In the genomic region with DNA sequence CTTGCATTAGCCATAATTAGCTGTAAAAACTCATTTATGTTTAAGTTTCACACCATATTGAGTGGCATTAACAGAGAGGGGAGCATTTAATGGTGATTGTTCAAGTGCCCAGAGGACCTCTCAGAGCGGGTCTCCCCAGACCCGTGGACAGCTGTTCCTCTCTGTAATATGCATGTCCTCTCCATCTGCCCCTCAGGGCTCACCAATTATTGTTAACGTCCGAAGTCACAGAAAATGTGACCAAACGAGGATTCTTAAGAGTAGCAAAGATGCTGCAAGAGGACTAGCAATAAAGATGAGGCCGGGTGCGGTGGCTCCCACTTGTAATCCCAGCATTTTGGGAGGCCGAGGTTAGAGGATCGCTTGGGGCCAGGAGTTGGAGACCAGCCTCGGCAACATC, we compare ENCODE assay signal across 31 cellular contexts.
"Had no signal": no experiment of that assay in that cellular context is flagged by ENCODE, and none has a peak within 500 bp of the region (broad histone marks: within the 10 kb centered on the region; RNA-seq: fewer than 3 reads in every experiment).

No MANE protein-coding gene starts in this region.

- H3K27me3 Mint-ChIP-seq: activated B cell treated with CpG ODN at 0.5 μM for 24 hours; activated CD4-positive, alpha-beta memory T cell treated with anti-CD3 and anti-CD28 coated beads for 36 hours; activated naive CD4-positive, alpha-beta T cell treated with anti-CD3 and anti-CD28 coated beads, Interleukin-2, amount 10 ng/mL, durations not matched to agents 7 days and 5 days; activated naive CD8-positive, alpha-beta T cell; activated naive CD8-positive, alpha-beta T cell treated with anti-CD3 and anti-CD28 coated beads, Interleukin-2, amount 50 U/mL, for 24 hours; brain had no signal

- H3K36me3 ChIP-seq: colonic mucosa had no signal

- ATAC-seq: activated naive CD8-positive, alpha-beta T cell treated with anti-CD3 and anti-CD28 coated beads, Interleukin-2, amount 50 U/mL, for 24 hours; Right ventricle myocardium inferior had no signal

- H3K9me3 ChIP-seq: colonic mucosa had no signal

- H3K27ac Mint-ChIP-seq: activated B cell treated with CpG ODN at 0.5 μM for 24 hours; activated CD4-positive, alpha-beta memory T cell treated with anti-CD3 and anti-CD28 coated beads for 36 hours; activated naive CD4-positive, alpha-beta T cell treated with anti-CD3 and anti-CD28 coated beads, Interleukin-2, amount 10 ng/mL, durations not matched to agents 7 days and 5 days; activated naive CD8-positive, alpha-beta T cell; activated naive CD8-positive, alpha-beta T cell treated with anti-CD3 and anti-CD28 coated beads, Interleukin-2, amount 50 U/mL, for 24 hours had no signal

- H3K4me1 ChIP-seq: colonic mucosa had no signal

- H3K27ac ChIP-seq: colonic mucosa, PC-9, RWPE1, VCaP had no signal

- H3K4me3 ChIP-seq: colonic mucosa, PC-9 had no signal

- H3K4me2 ChIP-seq: PC-9 had no signal

- DNase-seq: activated B cell treated with CpG ODN at 0.5 μM for 24 hours; activated CD4-positive, alpha-beta memory T cell treated with anti-CD3 and anti-CD28 coated beads for 36 hours; activated CD4-positive, alpha-beta T cell treated with anti-CD3 and anti-CD28 coated beads for 4 hours; activated CD4-positive, alpha-beta T cell treated with anti-CD3 and anti-CD28 coated beads, Interleukin-2, amount 50 U/mL, for 1 hour; activated CD4-positive, CD25-positive, alpha-beta regulatory T cell treated with anti-CD3 and anti-CD28 coated beads, Interleukin-2, amount 50 U/mL, for 72 hours; activated CD8-positive, alpha-beta memory T cell treated with anti-CD3 and anti-CD28 coated beads, Interleukin-2, amount 50 U/mL, for 4 hours; activated effector memory CD4-positive, alpha-beta T cell treated with Interleukin-2 at 50 U/mL for 16 hours; activated naive CD4-positive, alpha-beta T cell treated with anti-CD3 and anti-CD28 coated beads, Interleukin-2, amount 10 ng/mL, durations not matched to agents 7 days and 5 days; activated naive CD8-positive, alpha-beta T cell treated with anti-CD3 and anti-CD28 coated beads, Interleukin-2, amount 50 U/mL, for 24 hours; activated T-cell treated with anti-CD3 and anti-CD28 coated beads for 4 hours; activated T-cell treated with anti-CD3 and anti-CD28 coated beads, Interleukin-2, amount 50 U/mL, for 48 hours; central memory CD4-positive, alpha-beta T cell; colonic mucosa; Karpas-422; NCI-H1048; NCI-H1105 treated with DMSO at 0.1 percent for 48 hours; NCI-H2029 treated with DMSO at 0.1 percent for 48 hours; NCI-H446; NCI-H748 treated with DMSO at 0.1 percent for 48 hours; NK-92 treated with Interleukin-12 subunit alpha and Interleukin-12 subunit beta, amount 100 ng/mL, for 24 hours; PC-9; SIG-M5; SW 1271; T-helper 1 cell; T-helper 2 cell; T-helper 9 cell had no signal

- H3K4me3 Mint-ChIP-seq: activated B cell treated with CpG ODN at 0.5 μM for 24 hours; activated CD4-positive, alpha-beta memory T cell treated with anti-CD3 and anti-CD28 coated beads for 36 hours; activated naive CD4-positive, alpha-beta T cell treated with anti-CD3 and anti-CD28 coated beads, Interleukin-2, amount 10 ng/mL, durations not matched to agents 7 days and 5 days; activated naive CD8-positive, alpha-beta T cell; activated naive CD8-positive, alpha-beta T cell treated with anti-CD3 and anti-CD28 coated beads, Interleukin-2, amount 50 U/mL, for 24 hours; brain had no signal

- H3K27me3 ChIP-seq: colonic mucosa had no signal
